In the genomic region with DNA sequence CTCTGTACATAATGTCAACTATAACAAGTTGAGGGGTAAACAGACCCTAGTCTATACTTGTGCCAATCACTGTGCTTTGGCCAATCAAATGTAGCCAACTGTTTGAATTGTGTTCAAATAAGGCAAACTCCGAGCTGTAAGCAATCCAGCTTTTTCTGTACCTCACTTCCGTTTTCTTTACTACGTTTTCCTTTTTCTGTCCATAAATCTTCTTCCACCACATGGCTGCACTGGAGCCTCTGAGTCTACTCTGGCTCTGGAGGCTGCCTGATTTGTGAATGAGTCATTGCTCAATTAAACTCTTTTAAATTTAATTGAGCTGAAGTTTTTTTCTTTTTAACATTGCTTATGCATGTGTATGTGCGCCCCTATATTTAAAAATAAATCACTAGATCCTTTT, we compare ENCODE assay signal across 13 cellular contexts. TPM values are rescaled to one million over a fixed set of nuclear protein-coding genes. Genes with fewer than 3 reads are reported as not detected.
DNase-seq lines count a peak whose midpoint lies in the region; ATAC-seq and TF ChIP-seq lines count a peak whose summit lies in the region.
"Had no signal": no experiment of that assay in that cellular context is flagged by ENCODE, and none has a peak within 500 bp of the region (broad histone marks: within the 10 kb centered on the region; RNA-seq: fewer than 3 reads in every experiment).

No MANE protein-coding gene starts in this region.

- no peak for ATAC-seq in GM21390 (IDR thresholded peaks at IDR 0.05; ENCODE audit: unreplicated experiment)

- H3K27me3 ChIP-seq in BJ (ENCODE audit: control insufficient read depth, insufficient read depth, low read length) (no peaks in the 10 kb centered on the region), muscle layer of duodenum (ENCODE audit: low read depth, low read length) (no peaks in the 10 kb centered on the region), thyroid gland (no peaks in the 10 kb centered on the region)
- H3K27me3 ChIP-seq: hepatocyte had no signal

- H3K4me1 ChIP-seq in muscle layer of duodenum (ENCODE audit: control insufficient read depth in 1 of 2, insufficient read depth in 2 of 2, low read length in 2 of 2) (no peaks in the 10 kb centered on the region), thyroid gland (no peaks in the 10 kb centered on the region)

- WGBS in thyroid gland, 2 donors, result 51 to 60% methylated on average over 4 of the region's 4 CpGs

- TF ChIP-seq CTCF in BJ (IDR thresholded peaks at IDR 0.05; ENCODE audit: insufficient read depth, low read depth, low read length) (no peak), thyroid gland (IDR thresholded peaks at IDR 0.05) (no peak)

- H3K36me3 ChIP-seq in BJ (ENCODE audit: control insufficient read depth, insufficient read depth, low read length), result no peaks in the 10 kb centered on the region
- H3K36me3 ChIP-seq in muscle layer of duodenum (ENCODE audit: control insufficient read depth in 1 of 2, insufficient read depth in 2 of 2, low read length in 2 of 2), result no peaks in the 10 kb centered on the region
- no peaks in the 10 kb centered on the region for H3K36me3 ChIP-seq in thyroid gland

- POLR2A ChIA-PET in BJ (lab: Charles Lee), result interaction anchor here (0.6 to 0.7 kb wide), 2 partner anchors 143 to 150 kb away, joined by 3 to 4 read pairs; no protein-coding TSS in a partner anchor

- no peak for TF ChIP-seq POLR2A in thyroid gland (IDR thresholded peaks at IDR 0.05)

- H3K9me3 ChIP-seq in muscle layer of duodenum (ENCODE audit: control insufficient read depth in 1 of 2, low read length in 2 of 2), result no peaks in the 10 kb centered on the region
- H3K9me3 ChIP-seq in thyroid gland, result no peaks in the 10 kb centered on the region

- CTCF ChIA-PET in BJ (lab: Yijun Ruan, JAX), result interaction anchor here (0.6 to 1.6 kb wide), 3 partner anchors 59 to 84 kb away, joined by 3 to 5 read pairs (median 3); no protein-coding TSS in a partner anchor

- DNase-seq in BJ (ENCODE audit: low read depth) (peak; percentile 62), MV-4-11 (lab: John Stamatoyannopoulos, UW) (peak; percentile 90), dermis microvascular lymphatic vessel endothelial cell (ENCODE audit: low read depth in 2 of 2) (peak; percentile 88 to 93), thyroid gland (no peak), NCI-H2081 treated with DMSO at 0.1 percent for 48 hours (lab: John Stamatoyannopoulos, UW) (no peak), NCI-H774 (lab: John Stamatoyannopoulos, UW) (no peak)
- DNase-seq: activated CD4-positive, alpha-beta T cell treated with anti-CD3 and anti-CD28 coated beads, Interleukin-2, amount 50 U/mL, for 1 hour; CD8-positive, alpha-beta memory T cell; H9; NK-92 treated with Interleukin-12 subunit alpha and Interleukin-12 subunit beta, amount 100 ng/mL, for 24 hours had no signal

- H3K27ac ChIP-seq in muscle layer of duodenum (ENCODE audit: low read length) (peak overlapping the region; percentile 77), thyroid gland (peak overlapping the region in 1 of 3 donors; percentile 76)
- H3K27ac ChIP-seq: hepatocyte had no signal

- H3K4me3 ChIP-seq in BJ (ENCODE audit: low read depth, low read length) (no peak overlapping the region), muscle layer of duodenum (ENCODE audit: low read depth in 1 of 2, low read length in 2 of 2) (no peak overlapping the region), thyroid gland (replicated peaks in 1 of 3) (no peak overlapping the region)
- H3K4me3 ChIP-seq: hepatocyte had no signal

- intact Hi-C loops in thyroid gland (cut with DNase I), result no loop called here

RNA-seq across cellular contexts. Expression of gene CLEC1A, which starts 29.7 kb away (rescaled TPM):
- polyA plus RNA-seq in BJ (2011; rRNA removed), result 0.80 TPM in 2 replicates
- 0.28 TPM in 1 of 2 replicates, not detected in the other for polyA minus RNA-seq in BJ (2011; rRNA and poly(A)+ RNA removed)
- total RNA-seq in dermis microvascular lymphatic vessel endothelial cell (12.1 and 14.9 TPM in 2 replicates), thyroid gland (1 to 10 TPM; 2.5 to 9.7 (median 5.2) TPM)
- total RNA-seq: CD8-positive, alpha-beta memory T cell; H9 had no signal
- polyA plus RNA-seq: CD8-positive, alpha-beta memory T cell had no signal

RNA-seq across cellular contexts. Expression of gene CLEC9A, which starts 38.6 kb away (rescaled TPM):
- polyA plus RNA-seq in BJ (2011; rRNA removed), result not detected in 2 replicates
- polyA minus RNA-seq in BJ (2011; rRNA and poly(A)+ RNA removed), result not detected in 2 replicates
- not detected in 2 replicates for total RNA-seq in dermis microvascular lymphatic vessel endothelial cell
- not detected for total RNA-seq in thyroid gland
- total RNA-seq: CD8-positive, alpha-beta memory T cell; H9; hepatocyte had no signal
- polyA plus RNA-seq: CD8-positive, alpha-beta memory T cell; hepatocyte had no signal

RNA-seq across cellular contexts. Expression of gene CLEC12B, which starts 58.7 kb away (rescaled TPM):
- 0.22 TPM in 1 of 2 replicates, not detected in the other for polyA plus RNA-seq in BJ (2011; rRNA removed)
- not detected in 2 replicates for polyA minus RNA-seq in BJ (2011; rRNA and poly(A)+ RNA removed)
- total RNA-seq in dermis microvascular lymphatic vessel endothelial cell (not detected in 2 replicates), thyroid gland (under 1 TPM in 1 of 4 donors, not detected in 3; 0.54 TPM)
- total RNA-seq: CD8-positive, alpha-beta memory T cell; H9; hepatocyte had no signal
- polyA plus RNA-seq: CD8-positive, alpha-beta memory T cell; hepatocyte had no signal

Comparison
In these comparisons a context has a peak if more than half of its experiments do, and no peak if none do; other contexts are left out.
1. DNase-seq: peak in BJ (single experiment), MV-4-11 (single experiment) and dermis microvascular lymphatic vessel endothelial cell (2 of 2); none in thyroid gland (0 of 2), NCI-H2081 treated with DMSO at 0.1 percent for 48 hours (single experiment) and NCI-H774 (single experiment).